8 cellular contexts compared by ENCODE assay signal in genomic region chr14:100586520-100587247, GRCh38. TPM values are rescaled to one million over a fixed set of nuclear protein-coding genes. Genes with fewer than 3 reads are reported as not detected.
DNase-seq lines count a peak whose midpoint lies in the region; ATAC-seq, FAIRE-seq and TF ChIP-seq lines count a peak whose summit lies in the region.

No MANE protein-coding gene starts in this region.

- TF ChIP-seq CTCF in RWPE1 (conservative IDR thresholded peaks at IDR 0.05; ENCODE audit: low read depth) = no peak
- no peak for TF ChIP-seq CTCF in bronchial epithelial cell (IDR thresholded peaks at IDR 0.05; ENCODE audit: insufficient read depth, low read length, severe bottlenecking)
- no peak for TF ChIP-seq CTCF in right lobe of liver (IDR thresholded peaks at IDR 0.05)

- H3K27ac ChIP-seq in RWPE1 (peak overlapping the region; percentile 65), right lobe of liver (no peak overlapping the region)

- CTCF ChIA-PET in RWPE1 (lab: Yijun Ruan, JAX) = no interaction called here

- intact Hi-C loops in right lobe of liver (cut with DNase I) = no loop called here

- peaks cover 5% of the 10 kb centered on the region for H3K27me3 ChIP-seq in bronchial epithelial cell (ENCODE audit: control insufficient read depth, insufficient read depth, low read length)
- H3K27me3 ChIP-seq in right lobe of liver = no peaks in the 10 kb centered on the region

- no peak for TF ChIP-seq POLR2A in right lobe of liver (IDR thresholded peaks at IDR 0.05)

- H3K36me3 Mint-ChIP-seq in stimulated activated memory B cell treated with anti-CD40 and anti-IgM and Interleukin-4, amounts not matched to agents 10 μg/mL and 1 μg/mL and 100 μg/mL, for 72 hours = no peaks in the 10 kb centered on the region

- DNase-seq in NCI-H524 (lab: John Stamatoyannopoulos, UW) (peak; percentile 48 to 77), NCI-H524 treated with DMSO at 0.1 percent for 48 hours (lab: John Stamatoyannopoulos, UW) (no peak), RWPE1 (ENCODE audit: low spot score) (peak; percentile 57), bronchial epithelial cell (ENCODE audit: low read depth) (peak; percentile 65), right lobe of liver (peak in 2 of 3 donors; percentile 33 to 54)

- no peak overlapping the region for H3K4me3 Mint-ChIP-seq in stimulated activated memory B cell treated with anti-CD40 and anti-IgM and Interleukin-4, amounts not matched to agents 10 μg/mL and 1 μg/mL and 100 μg/mL, for 72 hours

- peaks cover 0 to 6% (median 0%) of the 10 kb centered on the region in 4 donors for H3K4me1 ChIP-seq in right lobe of liver

- peaks cover 4% of the 10 kb centered on the region for H3K9me3 Mint-ChIP-seq in stimulated activated memory B cell treated with anti-CD40 and anti-IgM and Interleukin-4, amounts not matched to agents 10 μg/mL and 1 μg/mL and 100 μg/mL, for 72 hours

- peaks cover 53% of the 10 kb centered on the region for H3K27me3 Mint-ChIP-seq in stimulated activated memory B cell treated with anti-CD40 and anti-IgM and Interleukin-4, amounts not matched to agents 10 μg/mL and 1 μg/mL and 100 μg/mL, for 72 hours

- no peak overlapping the region for H3K27ac Mint-ChIP-seq in stimulated activated memory B cell treated with anti-CD40 and anti-IgM and Interleukin-4, amounts not matched to agents 10 μg/mL and 1 μg/mL and 100 μg/mL, for 72 hours

- peak; percentile 40 to 71 (median 49) for ATAC-seq in right lobe of liver
- peak; percentile 3 for ATAC-seq in stimulated activated memory B cell treated with anti-CD40 and anti-IgM and Interleukin-4, amounts not matched to agents 10 μg/mL and 1 μg/mL and 100 μg/mL, for 72 hours
- no peak for ATAC-seq in HG03439 (IDR thresholded peaks at IDR 0.05; ENCODE audit: unreplicated experiment)
- ATAC-seq in GM18907 (IDR thresholded peaks at IDR 0.05; ENCODE audit: unreplicated experiment) = no peak

- no peak for FAIRE-seq in bronchial epithelial cell (lab: Jason Lieb, UNC)

- WGBS in right lobe of liver (ENCODE audit: insufficient coverage, low coverage, low lambda C conversion rate, missing lambda C conversion rate) = 0% methylated on average over 9 of the region's 79 CpGs

- H3K4me3 ChIP-seq in bronchial epithelial cell (ENCODE audit: low read depth, low read length) (peak overlapping the region; percentile 49), right lobe of liver (peak overlapping the region; percentile 34 to 49 (median 45))

- POLR2A ChIA-PET in RWPE1 (lab: Yijun Ruan, JAX; ENCODE audit: low non-redundant PET) = interaction anchor here (0.6 kb wide), 1 partner anchor 301 kb away, joined by 3 read pairs; no protein-coding TSS in a partner anchor

- H3K9me3 ChIP-seq in right lobe of liver = no peaks in the 10 kb centered on the region

- H3K36me3 ChIP-seq in bronchial epithelial cell (ENCODE audit: control insufficient read depth, insufficient read depth, low read length) = no peaks in the 10 kb centered on the region
- H3K36me3 ChIP-seq in right lobe of liver = no peaks in the 10 kb centered on the region

- no peaks in the 10 kb centered on the region for H3K4me1 Mint-ChIP-seq in stimulated activated memory B cell treated with anti-CD40 and anti-IgM and Interleukin-4, amounts not matched to agents 10 μg/mL and 1 μg/mL and 100 μg/mL, for 72 hours

RNA-seq across cellular contexts. Expression of gene BEGAIN, which starts 0.5 kb away (rescaled TPM):
- total RNA-seq in bronchial epithelial cell = 0.51 and 1.1 TPM in 2 replicates
- total RNA-seq in right lobe of liver = under 1 TPM; 0.12 to 0.61 (median 0.34) TPM

Comparison
In these comparisons a context has a peak if more than half of its experiments do, and no peak if none do; other contexts are left out.
1. ATAC-seq: peak in right lobe of liver (4 of 4) and stimulated activated memory B cell treated with anti-CD40 and anti-IgM and Interleukin-4, amounts not matched to agents 10 μg/mL and 1 μg/mL and 100 μg/mL, for 72 hours (single experiment); none in HG03439 (single experiment) and GM18907 (single experiment).